Comparison of ENCODE assay signal across 8 cellular contexts in genomic region chr22:37659066-37659896, GRCh38. TPM values are rescaled to one million over a fixed set of nuclear protein-coding genes. Genes with fewer than 3 reads are reported as not detected.
DNase-seq lines count a peak whose midpoint lies in the region; ATAC-seq and TF ChIP-seq lines count a peak whose summit lies in the region.

No MANE protein-coding gene starts in this region.

- CTCF ChIA-PET in activated CD8-positive, alpha-beta memory T cell treated with anti-CD3 and anti-CD28 coated beads, Interleukin-2, amount 10 ng/mL, durations not matched to agents 7 days and 5 days (lab: Charles Lee) = interaction anchor here (1.1 to 41.1 kb wide), 7 partner anchors 12 to 204 kb away, joined by 3 to 1064 read pairs (median 17); partner anchors contain the start of genes GGA1, LGALS1, NOL12 and SH3BP1

- H3K36me3 ChIP-seq in right atrium auricular region (no peaks in the 10 kb centered on the region), skeletal muscle tissue (ENCODE audit: control insufficient read depth in 3 of 3, insufficient read depth in 3 of 3, low read length in 3 of 3) (no peaks in the 10 kb centered on the region)

- peaks cover 0 to 50% of the 10 kb centered on the region in 2 donors for H3K4me1 ChIP-seq in right atrium auricular region
- peaks cover 41 to 45% (median 43%) of the 10 kb centered on the region in 3 donors for H3K4me1 ChIP-seq in skeletal muscle tissue (ENCODE audit: control insufficient read depth in 3 of 3, insufficient read depth in 3 of 3, low read length in 3 of 3)

- no peaks in the 10 kb centered on the region for H3K27me3 Mint-ChIP-seq in activated CD8-positive, alpha-beta memory T cell treated with anti-CD3 and anti-CD28 coated beads, Interleukin-2, amount 10 ng/mL, durations not matched to agents 7 days and 5 days

- H3K9me3 ChIP-seq in right atrium auricular region (no peaks in the 10 kb centered on the region), skeletal muscle tissue (ENCODE audit: control insufficient read depth in 3 of 3, low read length in 3 of 3) (no peaks in the 10 kb centered on the region)

- peaks cover 39% of the 10 kb centered on the region for H3K4me1 Mint-ChIP-seq in activated CD8-positive, alpha-beta memory T cell treated with anti-CD3 and anti-CD28 coated beads, Interleukin-2, amount 10 ng/mL, durations not matched to agents 7 days and 5 days

- no peak for TF ChIP-seq CTCF in right atrium auricular region (IDR thresholded peaks at IDR 0.05)

- DNase-seq in stimulated activated CD4-positive, alpha-beta T cell treated with anti-CD3 and anti-CD28 coated beads, Interleukin-2, amount 100 ng/mL, for 24 hours = peak; percentile 39 to 41
- no peak for DNase-seq in stimulated activated CD4-positive, alpha-beta T cell treated with anti-CD3 and anti-CD28 coated beads, Interleukin-4, amount 100 ng/mL, for 24 hours
- DNase-seq in activated CD8-positive, alpha-beta memory T cell treated with anti-CD3 and anti-CD28 coated beads, Interleukin-2, amount 10 ng/mL, durations not matched to agents 7 days and 5 days = no peak
- DNase-seq in right atrium auricular region (ENCODE audit: low spot score) = no peak
- no peak for DNase-seq in glomerular visceral epithelial cell (ENCODE audit: extremely low spot score)
- no peak for DNase-seq in T-helper 9 cell

- H3K27ac ChIP-seq in right atrium auricular region (peak overlapping the region; percentile 60 to 73), skeletal muscle tissue (ENCODE audit: low read depth, low read length) (peak overlapping the region; percentile 40)

- H3K36me3 Mint-ChIP-seq in activated CD8-positive, alpha-beta memory T cell treated with anti-CD3 and anti-CD28 coated beads, Interleukin-2, amount 10 ng/mL, durations not matched to agents 7 days and 5 days = peaks cover 2% of the 10 kb centered on the region

- H3K4me3 ChIP-seq in right atrium auricular region (peak overlapping the region; percentile 54 to 63), skeletal muscle tissue (ENCODE audit: low read length in 3 of 3) (peak overlapping the region; percentile 49 to 83 (median 83))

- H3K27me3 ChIP-seq in right atrium auricular region (no peaks in the 10 kb centered on the region), skeletal muscle tissue (ENCODE audit: control insufficient read depth in 3 of 3, insufficient read depth in 3 of 3, low read length in 3 of 3) (no peaks in the 10 kb centered on the region)

- H3K4me3 Mint-ChIP-seq in activated CD8-positive, alpha-beta memory T cell treated with anti-CD3 and anti-CD28 coated beads, Interleukin-2, amount 10 ng/mL, durations not matched to agents 7 days and 5 days = peak overlapping the region; percentile 85

- H3K9me3 Mint-ChIP-seq in activated CD8-positive, alpha-beta memory T cell treated with anti-CD3 and anti-CD28 coated beads, Interleukin-2, amount 10 ng/mL, durations not matched to agents 7 days and 5 days (ENCODE audit: low read depth) = no peaks in the 10 kb centered on the region

- peak overlapping the region; percentile 73 for H3K27ac Mint-ChIP-seq in activated CD8-positive, alpha-beta memory T cell treated with anti-CD3 and anti-CD28 coated beads, Interleukin-2, amount 10 ng/mL, durations not matched to agents 7 days and 5 days

- peak; percentile 3 for ATAC-seq in HG03159 (IDR thresholded peaks at IDR 0.05; ENCODE audit: unreplicated experiment)
- no peak for ATAC-seq in activated CD8-positive, alpha-beta memory T cell treated with anti-CD3 and anti-CD28 coated beads, Interleukin-2, amount 10 ng/mL, durations not matched to agents 7 days and 5 days

- H3K9ac ChIP-seq in skeletal muscle tissue (ENCODE audit: low read depth in 1 of 3, low read length in 3 of 3) = peak overlapping the region; percentile 23 to 88 (median 72)

RNA-seq across cellular contexts. Expression of gene PDXP, which starts 0.8 kb away (rescaled TPM):
- 10 to 100 TPM; 25.9 to 32.6 TPM for total RNA-seq in activated CD8-positive, alpha-beta memory T cell treated with anti-CD3 and anti-CD28 coated beads, Interleukin-2, amount 10 ng/mL, durations not matched to agents 7 days and 5 days
- total RNA-seq in right atrium auricular region (10 to 100 TPM; 15.7 to 32.0 TPM), skeletal muscle tissue (8.9 TPM)

RNA-seq across cellular contexts. Expression of gene LGALS1, which starts 16.2 kb away (rescaled TPM):
- 1,000 to 10,000 TPM; 1,392 to 1,515 TPM for total RNA-seq in activated CD8-positive, alpha-beta memory T cell treated with anti-CD3 and anti-CD28 coated beads, Interleukin-2, amount 10 ng/mL, durations not matched to agents 7 days and 5 days
- total RNA-seq in right atrium auricular region (1,000 to 10,000 TPM in 1 of 2 donors, 100 to 1,000 TPM in 1; 584 to 1,958 TPM), skeletal muscle tissue (3,417 TPM)

RNA-seq across cellular contexts. Expression of gene SH3BP1, which starts 19.8 kb away (rescaled TPM):
- 100 to 1,000 TPM; 231 to 275 TPM for total RNA-seq in activated CD8-positive, alpha-beta memory T cell treated with anti-CD3 and anti-CD28 coated beads, Interleukin-2, amount 10 ng/mL, durations not matched to agents 7 days and 5 days
- 1 to 10 TPM; 1.5 to 4.0 TPM for total RNA-seq in right atrium auricular region
- total RNA-seq in skeletal muscle tissue = 9.9 TPM

RNA-seq across cellular contexts. Expression of gene NOL12, which starts 26.9 kb away (rescaled TPM):
- 10 to 100 TPM; 49.9 to 53.3 TPM for total RNA-seq in activated CD8-positive, alpha-beta memory T cell treated with anti-CD3 and anti-CD28 coated beads, Interleukin-2, amount 10 ng/mL, durations not matched to agents 7 days and 5 days
- total RNA-seq in right atrium auricular region (10 to 100 TPM; 17.8 to 24.7 TPM), skeletal muscle tissue (7.8 TPM)

RNA-seq across cellular contexts. Expression of gene TRIOBP, which starts 37.6 kb away (rescaled TPM):
- total RNA-seq in activated CD8-positive, alpha-beta memory T cell treated with anti-CD3 and anti-CD28 coated beads, Interleukin-2, amount 10 ng/mL, durations not matched to agents 7 days and 5 days = 10 to 100 TPM; 42.0 to 55.2 TPM
- total RNA-seq in right atrium auricular region (100 to 1,000 TPM; 108 to 118 TPM), skeletal muscle tissue (26.6 TPM)

Comparison
In these comparisons a context has a peak if more than half of its experiments do, and no peak if none do; other contexts are left out.
1. DNase-seq: peak in stimulated activated CD4-positive, alpha-beta T cell treated with anti-CD3 and anti-CD28 coated beads, Interleukin-2, amount 100 ng/mL, for 24 hours (2 of 2); none in stimulated activated CD4-positive, alpha-beta T cell treated with anti-CD3 and anti-CD28 coated beads, Interleukin-4, amount 100 ng/mL, for 24 hours (single experiment), activated CD8-positive, alpha-beta memory T cell treated with anti-CD3 and anti-CD28 coated beads, Interleukin-2, amount 10 ng/mL, durations not matched to agents 7 days and 5 days (single experiment), right atrium auricular region (single experiment), glomerular visceral epithelial cell (single experiment) and T-helper 9 cell (single experiment).
2. RNA of gene SH3BP1, which starts 19.8 kb away (total RNA-seq): 231 to 275 TPM in activated CD8-positive, alpha-beta memory T cell treated with anti-CD3 and anti-CD28 coated beads, Interleukin-2, amount 10 ng/mL, durations not matched to agents 7 days and 5 days; 9.9 TPM in skeletal muscle tissue (single experiment) and 1.5 to 4.0 TPM in right atrium auricular region; every median in the first group is over 10 times any median in the second.